8 cellular contexts compared by ENCODE assay signal in genomic region chr14:58749066-58749669, GRCh38.
A peak's percentile ranks its signal among the peaks of the same experiment; 100 is the strongest.
DNase-seq lines count a peak whose midpoint lies in the region; ATAC-seq and TF ChIP-seq lines count a peak whose summit lies in the region.

No MANE protein-coding gene starts in this region.

- H3K9ac ChIP-seq in fibroblast of lung (ENCODE audit: insufficient read depth, low read length) = no peak overlapping the region

- no peak overlapping the region for H3K27ac ChIP-seq in fibroblast of lung (ENCODE audit: insufficient read depth, low read length)

- no peaks in the 10 kb centered on the region for H3K27me3 ChIP-seq in fibroblast of lung (ENCODE audit: control insufficient read depth, insufficient read depth, low read length)

- H2AFZ ChIP-seq in fibroblast of lung (ENCODE audit: low read length) = no peak overlapping the region

- H3K4me1 ChIP-seq in fibroblast of lung (ENCODE audit: control insufficient read depth, extremely low read depth, insufficient read depth, low read length) = peaks cover 16% of the 10 kb centered on the region

- no peak overlapping the region for H3K4me3 ChIP-seq in fibroblast of lung (replicated peaks in 1 of 4; ENCODE audit: control extremely low read depth in 1 of 4, insufficient read depth in 1 of 4, low read depth in 3 of 4, low read length in 4 of 4)

- no peaks in the 10 kb centered on the region for H3K9me3 ChIP-seq in fibroblast of lung (ENCODE audit: control insufficient read depth, insufficient read depth, low read depth, low read length)

- ATAC-seq in GM19455 (IDR thresholded peaks at IDR 0.05; ENCODE audit: unreplicated experiment) (peak; percentile 87), HG03354 (IDR thresholded peaks at IDR 0.05; ENCODE audit: poor library complexity, severe bottlenecking, unreplicated experiment) (peak; percentile 91)

- TF ChIP-seq CTCF in fibroblast of lung (conservative IDR thresholded peaks at IDR 0.05 in 1 of 2, IDR thresholded peaks at IDR 0.05 in 1 of 2; ENCODE audit: low read depth in 1 of 2, low read length in 2 of 2) = no peak

- H4K20me1 ChIP-seq in fibroblast of lung (ENCODE audit: control insufficient read depth, extremely low read depth, insufficient read depth, low read length) = no peaks in the 10 kb centered on the region

- peak overlapping the region; percentile 67 for H3K4me2 ChIP-seq in fibroblast of lung (ENCODE audit: extremely low read depth, insufficient read depth, low read length)

- DNase-seq in SIG-M5 treated with dmso at 0.1 percent for 504 hours (lab: John Stamatoyannopoulos, UW; ENCODE audit: unreplicated experiment) (peak; percentile 54), SIG-M5 (lab: John Stamatoyannopoulos, UW) (no peak), RPMI7951 (ENCODE audit: low read depth) (peak; percentile 99), fibroblast of lung (ENCODE audit: low read depth in 2 of 2) (peak; percentile 95 to 99), smooth muscle cell of the brain vasculature (ENCODE audit: low read depth, low spot score) (peak; percentile 46)
- no peak for DNase-seq in activated CD8-positive, alpha-beta memory T cell treated with anti-CD3 and anti-CD28 coated beads for 24 hours

- no peaks in the 10 kb centered on the region for H3K79me2 ChIP-seq in fibroblast of lung (ENCODE audit: control insufficient read depth, insufficient read depth, low read length)

- no peaks in the 10 kb centered on the region for H3K36me3 ChIP-seq in fibroblast of lung (ENCODE audit: control insufficient read depth, insufficient read depth, low read length)

Comparison
In these comparisons a context has a peak if more than half of its experiments do, and no peak if none do; other contexts are left out.
1. DNase-seq: peak in SIG-M5 treated with dmso at 0.1 percent for 504 hours (single experiment), RPMI7951 (single experiment), fibroblast of lung (2 of 2) and smooth muscle cell of the brain vasculature (single experiment); none in SIG-M5 (single experiment) and activated CD8-positive, alpha-beta memory T cell treated with anti-CD3 and anti-CD28 coated beads for 24 hours (single experiment).